In the genomic region with DNA sequence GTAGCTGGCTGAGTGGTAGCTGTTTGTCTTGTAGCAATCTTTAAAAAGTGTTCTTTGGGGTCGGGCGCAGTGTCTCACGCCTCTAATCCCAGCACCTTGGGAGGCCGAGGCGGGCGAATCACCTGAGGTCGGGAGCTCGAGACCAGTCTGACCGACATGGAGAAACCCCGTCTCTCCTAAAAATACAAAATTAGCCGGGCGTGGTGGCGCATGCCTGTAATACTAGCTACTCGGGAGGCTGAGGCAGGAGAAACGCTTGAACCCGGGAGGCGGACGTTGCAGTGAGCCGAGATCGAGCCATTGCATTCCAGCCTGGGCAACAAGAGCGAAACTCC, we compare ENCODE assay signal across 1 cellular context.
TF ChIP-seq lines count a peak whose summit lies in the region.

No MANE protein-coding gene starts in this region.

TF ChIP-seq in HepG2, 621 proteins besides CTCF, POLR2A, EP300 and RAD21 (continued from another document):
- peak; percentile 78; the same call in 1 of the 2 replicates for TF ChIP-seq ZSCAN31 (CRISPR knock-in tag; IDR thresholded peaks at IDR 0.05; ENCODE audit: low read depth)
- TF ChIP-seq PRDM10 (CRISPR knock-in tag; IDR thresholded peaks at IDR 0.05; ENCODE audit: low read depth): 0 out of 2 replicates have a peak, but pooled peaks have one; percentile 11
- 0 out of 2 replicates have a peak, but pooled peaks have one; percentile 8 for TF ChIP-seq GZF1 (CRISPR knock-in tag; IDR thresholded peaks at IDR 0.05)
